In genomic region chr11:100734743-100735527, GRCh38 we compare ENCODE assay signal across 15 cellular contexts. TPM values are rescaled to one million over a fixed set of nuclear protein-coding genes. Genes with fewer than 3 reads are reported as not detected.
DNase-seq lines count a peak whose midpoint lies in the region; ATAC-seq and TF ChIP-seq lines count a peak whose summit lies in the region.
"Had no signal": no experiment of that assay in that cellular context is flagged by ENCODE, and none has a peak within 500 bp of the region (broad histone marks: within the 10 kb centered on the region; RNA-seq: fewer than 3 reads in every experiment).

No MANE protein-coding gene starts in this region.

- H3K4me1 Mint-ChIP-seq in WTC11, result peaks cover 66% of the 10 kb centered on the region
- no peaks in the 10 kb centered on the region for H3K4me1 Mint-ChIP-seq in activated T-helper 1 cell treated with anti-CD3 and anti-CD28 coated beads, Interleukin-12 subunit alpha, Interleukin-12 subunit beta, Interleukin-2, Interleukin-4 antibody, amounts not matched to agents 30 ng/mL and 10 ng/mL and 1 ng/mL, durations not matched to agents 14 hours and 24 hours and 36 hours (ENCODE audit: low read depth)

- no peak overlapping the region for H3K4me3 ChIP-seq in GM06990 (replicated peaks; ENCODE audit: low read depth, low read length)
- no peak overlapping the region for H3K4me3 ChIP-seq in lower lobe of right lung

- no peaks in the 10 kb centered on the region for H3K36me3 ChIP-seq in GM06990 (ENCODE audit: control insufficient read depth, insufficient read depth, low read length)
- no peaks in the 10 kb centered on the region for H3K36me3 ChIP-seq in lower lobe of right lung

- no peaks in the 10 kb centered on the region for H3K27me3 Mint-ChIP-seq in WTC11 (ENCODE audit: low read depth)
- no peaks in the 10 kb centered on the region for H3K27me3 Mint-ChIP-seq in activated T-helper 1 cell treated with anti-CD3 and anti-CD28 coated beads, Interleukin-12 subunit alpha, Interleukin-12 subunit beta, Interleukin-2, Interleukin-4 antibody, amounts not matched to agents 30 ng/mL and 10 ng/mL and 1 ng/mL, durations not matched to agents 14 hours and 24 hours and 36 hours (ENCODE audit: insufficient read depth)
- H3K27me3 Mint-ChIP-seq: effector memory CD8-positive, alpha-beta T cell had no signal

- H3K27me3 ChIP-seq in GM06990 (replicated peaks; ENCODE audit: control insufficient read depth, insufficient read depth, low read length), result no peaks in the 10 kb centered on the region
- H3K27me3 ChIP-seq in lower lobe of right lung (ENCODE audit: low read depth), result no peaks in the 10 kb centered on the region

- peaks cover 4% of the 10 kb centered on the region for H3K36me3 Mint-ChIP-seq in WTC11
- H3K36me3 Mint-ChIP-seq in activated T-helper 1 cell treated with anti-CD3 and anti-CD28 coated beads, Interleukin-12 subunit alpha, Interleukin-12 subunit beta, Interleukin-2, Interleukin-4 antibody, amounts not matched to agents 30 ng/mL and 10 ng/mL and 1 ng/mL, durations not matched to agents 14 hours and 24 hours and 36 hours (ENCODE audit: low read depth), result no peaks in the 10 kb centered on the region

- peak overlapping the region; percentile 77 for H3K27ac Mint-ChIP-seq in WTC11
- no peak overlapping the region for H3K27ac Mint-ChIP-seq in activated T-helper 1 cell treated with anti-CD3 and anti-CD28 coated beads, Interleukin-12 subunit alpha, Interleukin-12 subunit beta, Interleukin-2, Interleukin-4 antibody, amounts not matched to agents 30 ng/mL and 10 ng/mL and 1 ng/mL, durations not matched to agents 14 hours and 24 hours and 36 hours
- H3K27ac Mint-ChIP-seq: activated T-helper 2 cell treated with anti-CD3 and anti-CD28 coated beads, Interferon-gamma antibody, Interleukin-2, Interleukin-4, amounts not matched to agents 10 μg/mL and 5 μg/mL and 100 μg/mL, durations not matched to agents 14 hours and 24 hours and 36 hours; effector memory CD8-positive, alpha-beta T cell; T-helper 2 cell treated with Interferon-gamma antibody and Interleukin-4, amounts not matched to agents 5 μg/mL and 100 μg/mL, for 36 hours had no signal

- no peak overlapping the region for H3K27ac ChIP-seq in lower lobe of right lung

- CTCF ChIA-PET in WTC11 (lab: Charles Lee), result interaction anchor here (0.5 to 1.4 kb wide), 2 partner anchors 34 to 47 kb away, joined by 4 read pairs; no protein-coding TSS in a partner anchor

- H3K9me3 Mint-ChIP-seq in WTC11, result peaks cover 8% of the 10 kb centered on the region
- no peaks in the 10 kb centered on the region for H3K9me3 Mint-ChIP-seq in activated T-helper 1 cell treated with anti-CD3 and anti-CD28 coated beads, Interleukin-12 subunit alpha, Interleukin-12 subunit beta, Interleukin-2, Interleukin-4 antibody, amounts not matched to agents 30 ng/mL and 10 ng/mL and 1 ng/mL, durations not matched to agents 14 hours and 24 hours and 36 hours
- H3K9me3 Mint-ChIP-seq: activated T-helper 2 cell treated with anti-CD3 and anti-CD28 coated beads, Interferon-gamma antibody, Interleukin-2, Interleukin-4, amounts not matched to agents 10 μg/mL and 5 μg/mL and 100 μg/mL, durations not matched to agents 14 hours and 24 hours and 36 hours; T-helper 2 cell treated with Interferon-gamma antibody and Interleukin-4, amounts not matched to agents 5 μg/mL and 100 μg/mL, for 36 hours had no signal

- peaks cover 1% of the 10 kb centered on the region for H3K4me1 ChIP-seq in lower lobe of right lung

- ATAC-seq in GM19351 (IDR thresholded peaks at IDR 0.05; ENCODE audit: unreplicated experiment) (peak; percentile 70), HG02885 (IDR thresholded peaks at IDR 0.05; ENCODE audit: poor library complexity, unreplicated experiment) (peak; percentile 75), WTC11 (no peak), lower lobe of right lung (no peak)
- ATAC-seq: effector memory CD8-positive, alpha-beta T cell had no signal

- H3K4me3 Mint-ChIP-seq in WTC11, result no peak overlapping the region
- H3K4me3 Mint-ChIP-seq in activated T-helper 1 cell treated with anti-CD3 and anti-CD28 coated beads, Interleukin-12 subunit alpha, Interleukin-12 subunit beta, Interleukin-2, Interleukin-4 antibody, amounts not matched to agents 30 ng/mL and 10 ng/mL and 1 ng/mL, durations not matched to agents 14 hours and 24 hours and 36 hours, result no peak overlapping the region
- H3K4me3 Mint-ChIP-seq: effector memory CD8-positive, alpha-beta T cell; T-helper 2 cell treated with Interferon-gamma antibody and Interleukin-4, amounts not matched to agents 5 μg/mL and 100 μg/mL, for 36 hours had no signal

- POLR2A ChIA-PET in WTC11 (lab: Charles Lee), result no interaction called here

- no peak for TF ChIP-seq CTCF in GM06990 (IDR thresholded peaks at IDR 0.05; ENCODE audit: insufficient read depth, low read length, poor library complexity, severe bottlenecking)
- no peak for TF ChIP-seq CTCF in WTC11 (IDR thresholded peaks at IDR 0.05)
- TF ChIP-seq CTCF in lower lobe of right lung (IDR thresholded peaks at IDR 0.05), result no peak

- peak; percentile 14 for DNase-seq in GM06990 (ENCODE audit: extremely low read depth, insufficient read length)
- no peak for DNase-seq in WTC11 (ENCODE audit: low spot score)
- DNase-seq in lower lobe of right lung, result no peak
- no peak for DNase-seq in activated CD4-positive, alpha-beta T cell treated with anti-CD3 and anti-CD28 coated beads for 4 hours
- no peak for DNase-seq in NCI-H510A treated with DMSO at 0.1 percent for 48 hours (lab: John Stamatoyannopoulos, UW)
- DNase-seq in activated T-helper 1 cell treated with anti-CD3 and anti-CD28 coated beads, Interleukin-12 subunit alpha, Interleukin-12 subunit beta, Interleukin-2, Interleukin-4 antibody, amounts not matched to agents 30 ng/mL and 10 ng/mL and 1 ng/mL, durations not matched to agents 14 hours and 24 hours and 36 hours (ENCODE audit: low spot score), result no peak
- DNase-seq: activated CD4-positive, alpha-beta T cell treated with anti-CD3 and anti-CD28 coated beads, Interleukin-2, amount 50 U/mL, for 4 hours; effector memory CD8-positive, alpha-beta T cell; foreskin melanocyte; islet precursor cell; NCI-H446 treated with DMSO at 0.1 percent for 48 hours had no signal

- no peaks in the 10 kb centered on the region for H3K9me3 ChIP-seq in lower lobe of right lung

- intact Hi-C loops in lower lobe of right lung (cut with DNase I), result no loop called here
- intact Hi-C loops in activated T-helper 1 cell treated with anti-CD3 and anti-CD28 coated beads, Interleukin-12 subunit alpha, Interleukin-12 subunit beta, Interleukin-2, Interleukin-4 antibody, amounts not matched to agents 30 ng/mL and 10 ng/mL and 1 ng/mL, durations not matched to agents 14 hours and 24 hours and 36 hours (cut with micrococcal nuclease), result no loop called here

TF ChIP-seq in WTC11, 78 proteins besides CTCF, POLR2A, EP300 and RAD21:
- TF ChIP-seq E2F4 (CRISPR knock-in tag; IDR thresholded peaks at IDR 0.05; ENCODE audit: borderline replicate concordance, low read depth), result no peak
- no peak for TF ChIP-seq CBFB (CRISPR knock-in tag; IDR thresholded peaks at IDR 0.05; ENCODE audit: low read depth)

RNA-seq across cellular contexts. Expression of gene ARHGAP42, which starts 47.8 kb away (rescaled TPM):
- 30.0 to 32.5 TPM (median 31.7 TPM) in 3 replicates for total RNA-seq in WTC11 (2021)
- 16.3 TPM for total RNA-seq in lower lobe of right lung
- total RNA-seq in activated T-helper 1 cell treated with anti-CD3 and anti-CD28 coated beads, Interleukin-12 subunit alpha, Interleukin-12 subunit beta, Interleukin-2, Interleukin-4 antibody, amounts not matched to agents 30 ng/mL and 10 ng/mL and 1 ng/mL, durations not matched to agents 14 hours and 24 hours and 36 hours, result 0.10 and 0.24 TPM in 2 replicates

Comparison
In these comparisons a context has a peak if more than half of its experiments do, and no peak if none do; other contexts are left out.
1. ATAC-seq: peak in GM19351 (single experiment) and HG02885 (single experiment); none in WTC11 (single experiment) and lower lobe of right lung (0 of 2).
2. RNA of gene ARHGAP42, which starts 47.8 kb away (total RNA-seq): 30.0 to 32.5 TPM in WTC11 and 16.3 TPM in lower lobe of right lung (single experiment); 0.10 to 0.24 TPM in activated T-helper 1 cell treated with anti-CD3 and anti-CD28 coated beads, Interleukin-12 subunit alpha, Interleukin-12 subunit beta, Interleukin-2, Interleukin-4 antibody, amounts not matched to agents 30 ng/mL and 10 ng/mL and 1 ng/mL, durations not matched to agents 14 hours and 24 hours and 36 hours; every median in the first group is over 10 times any median in the second.